ENCODE assay signal across 7 cellular contexts in genomic region chr2:61536086-61536722, GRCh38. TPM values are rescaled to one million over a fixed set of nuclear protein-coding genes. Genes with fewer than 3 reads are reported as not detected.
A peak's percentile ranks its signal among the peaks of the same experiment; 100 is the strongest.
DNase-seq lines count a peak whose midpoint lies in the region; ATAC-seq, FAIRE-seq and TF ChIP-seq lines count a peak whose summit lies in the region.

No MANE protein-coding gene starts in this region.

- H3K27ac ChIP-seq in kidney (ENCODE audit: low read depth in 2 of 2, low read length in 2 of 2) (peak overlapping the region; percentile 98 to 99), temporal lobe (ENCODE audit: low read depth, low read length) (peak overlapping the region; percentile 96)

- H3K4me3 ChIP-seq in astrocyte of the spinal cord (ENCODE audit: low read depth, low read length), result peak overlapping the region; percentile 98
- H3K4me3 ChIP-seq in kidney (ENCODE audit: low read length in 2 of 2), result peak overlapping the region; percentile 90 to 97

- ATAC-seq in left colon, result no peak

- H3K9ac ChIP-seq in kidney (ENCODE audit: low read length in 2 of 2), result peak overlapping the region; percentile 89 to 92

- no peak for TF ChIP-seq CTCF in astrocyte of the spinal cord (IDR thresholded peaks at IDR 0.05; ENCODE audit: low read depth, low read length)
- TF ChIP-seq CTCF in kidney (IDR thresholded peaks at IDR 0.05; ENCODE audit: borderline replicate concordance, extremely low read depth, insufficient read depth), result no peak

- no peaks in the 10 kb centered on the region for H3K9me3 ChIP-seq in kidney (ENCODE audit: control insufficient read depth in 1 of 2, low read length in 2 of 2)

- in situ Hi-C loops in astrocyte of the spinal cord (cut with HindIII; ENCODE audit: low sequenced_read_pairs), result no loop called here

- peaks cover 8 to 21% of the 10 kb centered on the region in 2 donors for H3K4me1 ChIP-seq in kidney (ENCODE audit: control insufficient read depth in 1 of 2, insufficient read depth in 1 of 2, low read depth in 1 of 2, low read length in 2 of 2)

- intact Hi-C loops in kidney (cut with DNase I), result no loop called here
- intact Hi-C loops in left colon (cut with DNase I, micrococcal nuclease), result no loop called here

- peaks cover 0 to 6% of the 10 kb centered on the region in 2 donors for H3K36me3 ChIP-seq in kidney (ENCODE audit: control insufficient read depth in 1 of 2, insufficient read depth in 2 of 2, low read length in 2 of 2)

- DNase-seq in GM19239 (ENCODE audit: insufficient read length, low spot score) (no peak), NCI-H460 (ENCODE audit: extremely low read depth, low read depth) (peak; percentile 6), astrocyte of the spinal cord (ENCODE audit: low read depth, low spot score) (peak; percentile 48), kidney (no peak), left colon (no peak)
- DNase-seq in stimulated activated CD4-positive, alpha-beta T cell treated with anti-CD3 and anti-CD28 coated beads, Interleukin-2, amount 100 ng/mL, for 48 hours, result no peak

- FAIRE-seq in GM19239 (lab: Jason Lieb, UNC) (peak; percentile 14), kidney (lab: Jason Lieb, UNC) (no peak)

RNA-seq across cellular contexts. Expression of gene XPO1, which starts 2.0 kb away (rescaled TPM):
- total RNA-seq in NCI-H460 (2014; rRNA removed; shearing (Covaris generic)), result 171 and 209 TPM in 2 replicates
- polyA plus RNA-seq in NCI-H460 (2014; cell fraction: nucleus; rRNA removed), result 244 and 362 TPM in 2 replicates
- 117 TPM for total RNA-seq in kidney
- 37.8 TPM for polyA plus RNA-seq in kidney (ENCODE audit: insufficient read depth, low read depth, low replicate concordance)
- 550 TPM for total RNA-seq in temporal lobe
- total RNA-seq in left colon, result 10 to 100 TPM; 58.3 to 62.6 TPM

Comparison
In these comparisons a context has a peak if more than half of its experiments do, and no peak if none do; other contexts are left out.
1. DNase-seq: peak in NCI-H460 (single experiment) and astrocyte of the spinal cord (single experiment); none in GM19239 (single experiment), kidney (single experiment), left colon (0 of 2) and stimulated activated CD4-positive, alpha-beta T cell treated with anti-CD3 and anti-CD28 coated beads, Interleukin-2, amount 100 ng/mL, for 48 hours (0 of 2).